1 cellular context compared by ENCODE assay signal in the genomic region with DNA sequence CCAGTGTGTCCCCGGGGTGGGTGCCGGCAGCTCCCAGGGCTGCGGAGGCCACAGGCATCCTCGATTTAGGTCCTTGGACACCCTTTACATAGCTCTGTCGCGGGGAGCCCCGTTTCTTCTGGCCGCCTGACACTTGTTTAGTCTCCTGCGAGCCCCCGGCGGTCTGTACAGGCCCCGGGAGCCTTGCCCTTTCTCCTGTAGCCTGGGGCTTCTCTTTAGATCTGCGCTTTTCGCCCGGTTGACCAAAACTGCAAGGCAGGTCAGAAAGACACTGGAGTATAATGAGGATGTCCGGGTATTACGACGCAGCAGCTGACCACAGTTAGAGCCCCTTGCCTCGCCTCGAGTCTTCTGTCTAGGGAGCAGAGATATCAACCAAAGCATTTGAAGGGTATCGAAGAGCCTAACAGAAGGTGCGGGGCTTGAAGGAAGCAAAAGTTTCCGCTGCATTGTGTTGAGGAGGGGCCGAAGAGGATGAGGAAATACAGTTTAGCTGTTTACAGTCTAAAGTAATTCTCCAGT.
TF ChIP-seq lines count a peak whose summit lies in the region.

No MANE protein-coding gene starts in this region.

TF ChIP-seq in HCT116, 20 proteins besides CTCF, POLR2A, EP300 and RAD21 (continued from another document):
- TF ChIP-seq REST (IDR thresholded peaks at IDR 0.05; ENCODE audit: low read depth) = no peak
- no peak for TF ChIP-seq SRF (IDR thresholded peaks at IDR 0.05; ENCODE audit: low read depth)
- TF ChIP-seq SP1 (IDR thresholded peaks at IDR 0.05; ENCODE audit: low read depth) = no peak
- no peak for TF ChIP-seq ZNF274 (IDR thresholded peaks at IDR 0.05; ENCODE audit: low read depth, low read length)
- no peak for TF ChIP-seq ELF1 (IDR thresholded peaks at IDR 0.05; ENCODE audit: borderline replicate concordance, low read depth)
